8 cellular contexts compared by ENCODE assay signal in the genomic region with DNA sequence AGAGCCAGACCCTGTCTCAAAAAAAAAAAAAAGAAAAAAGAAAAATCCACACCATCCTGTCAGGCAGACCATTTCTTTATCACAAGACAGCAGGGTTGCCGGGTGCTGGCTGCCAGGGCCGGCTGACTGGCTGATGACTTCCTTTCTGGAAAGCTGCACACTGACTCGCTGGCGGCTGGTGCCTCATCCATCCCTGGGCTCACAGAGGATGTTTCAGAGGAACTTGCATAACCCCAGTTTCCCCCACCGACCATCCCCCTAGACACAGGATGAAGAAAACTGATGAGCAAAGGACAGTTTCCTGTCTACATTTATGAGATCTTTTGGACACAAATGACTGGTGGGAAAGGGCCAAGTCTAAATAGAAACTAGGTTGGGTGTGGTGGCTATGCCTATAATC. TPM values are rescaled to one million over a fixed set of nuclear protein-coding genes. Genes with fewer than 3 reads are reported as not detected.
A peak's percentile ranks its signal among the peaks of the same experiment; 100 is the strongest.
DNase-seq lines count a peak whose midpoint lies in the region; ATAC-seq and TF ChIP-seq lines count a peak whose summit lies in the region.

No MANE protein-coding gene starts in this region.

- H3K4me1 ChIP-seq in ascending aorta = no peaks in the 10 kb centered on the region
- H3K4me1 ChIP-seq in lower lobe of right lung = no peaks in the 10 kb centered on the region
- no peaks in the 10 kb centered on the region for H3K4me1 ChIP-seq in HAP-1

- H3K9me3 ChIP-seq in ascending aorta (no peaks in the 10 kb centered on the region), lower lobe of right lung (no peaks in the 10 kb centered on the region), HAP-1 (no peaks in the 10 kb centered on the region; the same call in 1 of the 2 replicates)

- ATAC-seq in lower lobe of right lung = peak; percentile 60 to 81
- ATAC-seq in HG03095 (IDR thresholded peaks at IDR 0.05; ENCODE audit: unreplicated experiment) = no peak

- DNase-seq in AML-193 (lab: John Stamatoyannopoulos, UW) = peak; percentile 93 to 96
- peak; percentile 43 for DNase-seq in M059J (ENCODE audit: low read depth)
- peak; percentile 48 to 75 for DNase-seq in ascending aorta (ENCODE audit: low spot score in 2 of 2)
- DNase-seq in lower lobe of right lung = peak; percentile 83
- DNase-seq in NCI-H526 (lab: John Stamatoyannopoulos, UW) = no peak
- no peak for DNase-seq in DMS153 treated with DMSO at 0.1 percent for 48 hours (lab: John Stamatoyannopoulos, UW; ENCODE audit: unreplicated experiment)
- no peak for DNase-seq in HAP-1 (ENCODE audit: low spot score in 2 of 2)

- H3K36me3 ChIP-seq in ascending aorta (no peaks in the 10 kb centered on the region), lower lobe of right lung (no peaks in the 10 kb centered on the region), HAP-1 (replicated peaks) (peaks cover 21% of the 10 kb centered on the region)

- H3K27me3 ChIP-seq in ascending aorta (no peaks in the 10 kb centered on the region), lower lobe of right lung (ENCODE audit: low read depth) (no peaks in the 10 kb centered on the region), HAP-1 (ENCODE audit: low read depth) (no peaks in the 10 kb centered on the region)

- H3K4me3 ChIP-seq in ascending aorta (no peak overlapping the region), lower lobe of right lung (no peak overlapping the region), HAP-1 (no peak overlapping the region)

- no peak for TF ChIP-seq CTCF in ascending aorta (IDR thresholded peaks at IDR 0.05)
- TF ChIP-seq CTCF in lower lobe of right lung (IDR thresholded peaks at IDR 0.05) = no peak

- in situ Hi-C loops in HAP-1 (cut with MboI; ENCODE audit: low sequenced_read_pairs) = no loop called here

- intact Hi-C loops in ascending aorta (cut with DNase I) = no loop called here
- intact Hi-C loops in lower lobe of right lung (cut with DNase I) = no loop called here

- H3K27ac ChIP-seq in ascending aorta (no peak overlapping the region), lower lobe of right lung (no peak overlapping the region)

RNA-seq across cellular contexts. Expression of gene HPSE, which starts 14.1 kb away (rescaled TPM):
- 4.1 and 7.6 TPM in 2 replicates for total RNA-seq in M059J (2014; rRNA removed; shearing (Covaris generic))
- 1.7 TPM for total RNA-seq in ascending aorta
- 5.5 TPM for total RNA-seq in lower lobe of right lung

RNA-seq across cellular contexts. Expression of gene COQ2, which starts 36.0 kb away (rescaled TPM):
- 18.7 and 20.3 TPM in 2 replicates for total RNA-seq in M059J (2014; rRNA removed; shearing (Covaris generic))
- 9.7 TPM for total RNA-seq in ascending aorta
- 14.6 TPM for total RNA-seq in lower lobe of right lung

Comparison
In these comparisons a context has a peak if more than half of its experiments do, and no peak if none do; other contexts are left out.
1. DNase-seq: peak in AML-193 (2 of 2), M059J (single experiment), ascending aorta (2 of 2) and lower lobe of right lung (single experiment); none in NCI-H526 (0 of 2), DMS153 treated with DMSO at 0.1 percent for 48 hours (single experiment) and HAP-1 (0 of 2).